ENCODE assay signal across 19 cellular contexts in the genomic region with DNA sequence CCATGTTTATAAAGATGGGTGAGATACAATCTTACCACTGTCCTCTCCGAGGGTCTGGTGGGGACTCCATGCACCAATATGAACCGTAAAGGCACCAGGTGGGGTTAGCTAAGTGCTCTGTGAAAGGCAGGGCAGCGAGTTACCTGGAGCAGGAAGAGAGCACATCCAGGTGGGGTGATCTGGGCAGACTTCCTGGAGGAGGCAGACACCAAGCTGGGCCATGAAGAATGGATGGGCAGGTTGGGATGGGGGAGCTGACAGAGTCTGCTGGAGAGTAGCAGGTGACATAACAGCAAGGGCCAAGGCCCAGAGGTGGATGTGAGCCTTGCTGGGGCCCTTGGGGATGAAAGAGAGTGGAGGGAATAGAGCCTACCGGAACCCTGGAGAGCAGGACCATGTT. TPM values are rescaled to one million over a fixed set of nuclear protein-coding genes. Genes with fewer than 3 reads are reported as not detected.
"Had no signal": no experiment of that assay in that cellular context is flagged by ENCODE, and none has a peak within 500 bp of the region (broad histone marks: within the 10 kb centered on the region; RNA-seq: fewer than 3 reads in every experiment).

No MANE protein-coding gene starts in this region.

- H3K4me3 Mint-ChIP-seq: activated B cell treated with CpG ODN at 0.5 μM for 24 hours had no signal

- H3K27ac Mint-ChIP-seq: activated B cell treated with CpG ODN at 0.5 μM for 24 hours, progenitor cell of endocrine pancreas had no signal

- H3K27me3 ChIP-seq: ascending aorta, suprapubic skin, vagina had no signal

- DNase-seq: activated B cell treated with CpG ODN at 0.5 μM for 24 hours; activated CD4-positive, alpha-beta T cell treated with anti-CD3 and anti-CD28 coated beads, Interleukin-2, amount 50 U/mL, for 1 hour; activated gamma-delta T cell; cerebellar nuclear complex; effector CD4-positive, alpha-beta T cell; head of caudate nucleus; kidney; stimulated activated CD4-positive, alpha-beta T cell treated with anti-CD3 and anti-CD28 coated beads, Interleukin-12 subunit alpha, Interleukin-12 subunit beta, amount 100 ng/mL, for 4 hours; stimulated activated CD4-positive, alpha-beta T cell treated with anti-CD3 and anti-CD28 coated beads, Interleukin-1b, Interleukin-23, amount 100 ng/mL, for 48 hours; stimulated activated CD8-positive, alpha-beta memory T cell treated with anti-CD3 and anti-CD28 coated beads, Interleukin-4, amount 100 ng/mL, for 48 hours; stimulated activated naive CD4-positive, alpha-beta T cell treated with Interleukin-2 at 50 U/mL for 16 hours; trophoblast cell had no signal

- H3K4me3 ChIP-seq: ascending aorta, lung, suprapubic skin, vagina had no signal

- H3K27me3 Mint-ChIP-seq: activated B cell treated with CpG ODN at 0.5 μM for 24 hours, progenitor cell of endocrine pancreas had no signal

- H3K9me3 Mint-ChIP-seq: activated B cell treated with CpG ODN at 0.5 μM for 24 hours had no signal

- H3K4me1 ChIP-seq: vagina had no signal

- H3K27ac ChIP-seq: ascending aorta, suprapubic skin, vagina had no signal

- H3K9me3 ChIP-seq: ascending aorta, suprapubic skin, vagina had no signal

- ATAC-seq: left lobe of liver had no signal

RNA-seq across cellular contexts. Expression of a gene that starts 45.9 kb away (rescaled TPM):
- polyA plus RNA-seq: neural cell had no signal
